ENCODE assay signal across 2 cellular contexts in genomic region chr12:47378222-47378582, GRCh38.
TF ChIP-seq lines count a peak whose summit lies in the region.

No MANE protein-coding gene starts in this region.

TF ChIP-seq in SK-N-SH, 30 proteins besides CTCF, POLR2A, EP300 and RAD21 (continued from another document):
- TF ChIP-seq REST (IDR thresholded peaks at IDR 0.05; ENCODE audit: low read depth, low read length) (no peak), EZH2phosphoT487 (IDR thresholded peaks at IDR 0.05; ENCODE audit: borderline replicate concordance, low read depth) (no peak), JUND (IDR thresholded peaks at IDR 0.05) (no peak), SIN3A (IDR thresholded peaks at IDR 0.05; ENCODE audit: borderline replicate concordance, low read depth, low read length) (no peak), FOXM1 (IDR thresholded peaks at IDR 0.05; ENCODE audit: low read depth) (no peak)

TF ChIP-seq in SK-N-SH treated with all-trans-retinoic acid at 6 μM for 48 hours, 23 proteins besides CTCF, POLR2A, EP300 and RAD21 (continued from another document):
- no peak for TF ChIP-seq CSRNP3 (CRISPR knock-in tag; IDR thresholded peaks at IDR 0.05)
- no peak for TF ChIP-seq ZFP30 (CRISPR knock-in tag; IDR thresholded peaks at IDR 0.05)
- no peak for TF ChIP-seq BACH2 (CRISPR knock-in tag; IDR thresholded peaks at IDR 0.05; ENCODE audit: borderline replicate concordance)
- TF ChIP-seq ZNF8 (CRISPR knock-in tag; IDR thresholded peaks at IDR 0.05) = no peak
- TF ChIP-seq ARNTL (CRISPR knock-in tag; IDR thresholded peaks at IDR 0.05; ENCODE audit: borderline replicate concordance, low read depth) = no peak
- TF ChIP-seq ZNF70 (CRISPR knock-in tag; IDR thresholded peaks at IDR 0.05) = no peak
- no peak for TF ChIP-seq CSDC2 (CRISPR knock-in tag; IDR thresholded peaks at IDR 0.05)
- TF ChIP-seq GLIS3 (CRISPR knock-in tag; IDR thresholded peaks at IDR 0.05) = no peak
